ENCODE assay signal across 8 cellular contexts in genomic region chr3:47824541-47825473, GRCh38. TPM values are rescaled to one million over a fixed set of nuclear protein-coding genes. Genes with fewer than 3 reads are reported as not detected.
DNase-seq lines count a peak whose midpoint lies in the region; ATAC-seq and TF ChIP-seq lines count a peak whose summit lies in the region.

No MANE protein-coding gene starts in this region.

- ATAC-seq in GM21447 (IDR thresholded peaks at IDR 0.05; ENCODE audit: unreplicated experiment), result peak; percentile 93
- ATAC-seq in natural killer cell treated with Interleukin-12 subunit alpha and Interleukin-12 subunit beta and Interleukin-15 and Interleukin-18, amount 100 ng/mL, for 72 hours, result peak; percentile 99 to 100

- H3K4me1 ChIP-seq in HUES64 (ENCODE audit: insufficient read depth, low read length), result peaks cover 8% of the 10 kb centered on the region

- no peaks in the 10 kb centered on the region for H3K9me3 ChIP-seq in HUES64 (ENCODE audit: insufficient read depth, low read depth, low read length)

- no peaks in the 10 kb centered on the region for H3K27me3 Mint-ChIP-seq in activated T-helper 1 cell treated with anti-CD3 and anti-CD28 coated beads, Interleukin-12 subunit alpha, Interleukin-12 subunit beta, Interleukin-2, Interleukin-4 antibody, amounts not matched to agents 30 ng/mL and 10 ng/mL and 1 ng/mL, durations not matched to agents 14 hours and 24 hours and 36 hours (ENCODE audit: insufficient read depth)
- H3K27me3 Mint-ChIP-seq in natural killer cell treated with Interleukin-12 subunit alpha and Interleukin-12 subunit beta and Interleukin-15 and Interleukin-18, amount 100 ng/mL, for 72 hours, result no peaks in the 10 kb centered on the region

- peak overlapping the region; percentile 97 for H3K9ac ChIP-seq in HUES64 (ENCODE audit: low read depth, low read length)

- intact Hi-C loops in activated T-helper 1 cell treated with anti-CD3 and anti-CD28 coated beads, Interleukin-12 subunit alpha, Interleukin-12 subunit beta, Interleukin-2, Interleukin-4 antibody, amounts not matched to agents 30 ng/mL and 10 ng/mL and 1 ng/mL, durations not matched to agents 14 hours and 24 hours and 36 hours (cut with micrococcal nuclease), result loop anchor here (1.0 to 5.0 kb wide), 4 partner anchors 22 to 262 kb away; partner anchors contain the start of gene DHX30

- peaks cover 3% of the 10 kb centered on the region for H3K9me3 Mint-ChIP-seq in activated T-helper 1 cell treated with anti-CD3 and anti-CD28 coated beads, Interleukin-12 subunit alpha, Interleukin-12 subunit beta, Interleukin-2, Interleukin-4 antibody, amounts not matched to agents 30 ng/mL and 10 ng/mL and 1 ng/mL, durations not matched to agents 14 hours and 24 hours and 36 hours
- no peaks in the 10 kb centered on the region for H3K9me3 Mint-ChIP-seq in natural killer cell treated with Interleukin-12 subunit alpha and Interleukin-12 subunit beta and Interleukin-15 and Interleukin-18, amount 100 ng/mL, for 72 hours

- H3K27me3 ChIP-seq in HUES64 (ENCODE audit: insufficient read depth, low read length), result no peaks in the 10 kb centered on the region

- 5% methylated on average over 77 of the region's 77 CpGs for WGBS in HUES64

- peak overlapping the region; percentile 86 for H3K27ac ChIP-seq in HUES64 (ENCODE audit: low read depth, low read length)

- H3K4me3 ChIP-seq in HUES64 (ENCODE audit: low read length) (peak overlapping the region; percentile 86), fibroblast of mammary gland (ENCODE audit: control insufficient read depth, low read depth, low read length) (peak overlapping the region; percentile 82)

- H3K36me3 Mint-ChIP-seq in activated T-helper 1 cell treated with anti-CD3 and anti-CD28 coated beads, Interleukin-12 subunit alpha, Interleukin-12 subunit beta, Interleukin-2, Interleukin-4 antibody, amounts not matched to agents 30 ng/mL and 10 ng/mL and 1 ng/mL, durations not matched to agents 14 hours and 24 hours and 36 hours (ENCODE audit: low read depth), result peaks cover 31% of the 10 kb centered on the region
- peaks cover 22% of the 10 kb centered on the region for H3K36me3 Mint-ChIP-seq in natural killer cell treated with Interleukin-12 subunit alpha and Interleukin-12 subunit beta and Interleukin-15 and Interleukin-18, amount 100 ng/mL, for 72 hours

- DNase-seq in DMS153 treated with DMSO at 0.1 percent for 48 hours (lab: John Stamatoyannopoulos, UW; ENCODE audit: unreplicated experiment) (peak; percentile 13), fibroblast of mammary gland (ENCODE audit: low read depth) (peak; percentile 80)
- DNase-seq in activated T-helper 1 cell treated with anti-CD3 and anti-CD28 coated beads, Interleukin-12 subunit alpha, Interleukin-12 subunit beta, Interleukin-2, Interleukin-4 antibody, amounts not matched to agents 30 ng/mL and 10 ng/mL and 1 ng/mL, durations not matched to agents 14 hours and 24 hours and 36 hours (ENCODE audit: low spot score), result peak; percentile 77
- peak; percentile 86 for DNase-seq in natural killer cell treated with Interleukin-12 subunit alpha and Interleukin-12 subunit beta and Interleukin-15 and Interleukin-18, amount 100 ng/mL, for 72 hours (ENCODE audit: low spot score)
- peak; percentile 75 for DNase-seq in stimulated activated naive CD4-positive, alpha-beta T cell treated with Interleukin-2 at 50 U/mL for 16 hours (lab: John Stamatoyannopoulos, UW)

- H3K27ac Mint-ChIP-seq in activated T-helper 1 cell treated with anti-CD3 and anti-CD28 coated beads, Interleukin-12 subunit alpha, Interleukin-12 subunit beta, Interleukin-2, Interleukin-4 antibody, amounts not matched to agents 30 ng/mL and 10 ng/mL and 1 ng/mL, durations not matched to agents 14 hours and 24 hours and 36 hours, result peak overlapping the region; percentile 83
- peak overlapping the region; percentile 68 to 86 for H3K27ac Mint-ChIP-seq in natural killer cell treated with Interleukin-12 subunit alpha and Interleukin-12 subunit beta and Interleukin-15 and Interleukin-18, amount 100 ng/mL, for 72 hours

- no peak for TF ChIP-seq CTCF in fibroblast of mammary gland (conservative IDR thresholded peaks at IDR 0.05; ENCODE audit: control insufficient read depth, insufficient read depth, low read depth, low read length)

- H3K36me3 ChIP-seq in HUES64 (ENCODE audit: insufficient read depth, low read length), result peaks cover 48% of the 10 kb centered on the region

- peak overlapping the region; percentile 95 for H3K4me3 Mint-ChIP-seq in activated T-helper 1 cell treated with anti-CD3 and anti-CD28 coated beads, Interleukin-12 subunit alpha, Interleukin-12 subunit beta, Interleukin-2, Interleukin-4 antibody, amounts not matched to agents 30 ng/mL and 10 ng/mL and 1 ng/mL, durations not matched to agents 14 hours and 24 hours and 36 hours
- peak overlapping the region; percentile 87 for H3K4me3 Mint-ChIP-seq in natural killer cell treated with Interleukin-12 subunit alpha and Interleukin-12 subunit beta and Interleukin-15 and Interleukin-18, amount 100 ng/mL, for 72 hours

- peaks cover 34% of the 10 kb centered on the region for H3K4me1 Mint-ChIP-seq in activated T-helper 1 cell treated with anti-CD3 and anti-CD28 coated beads, Interleukin-12 subunit alpha, Interleukin-12 subunit beta, Interleukin-2, Interleukin-4 antibody, amounts not matched to agents 30 ng/mL and 10 ng/mL and 1 ng/mL, durations not matched to agents 14 hours and 24 hours and 36 hours (ENCODE audit: low read depth)
- peaks cover 20 to 22% of the 10 kb centered on the region in 2 donors for H3K4me1 Mint-ChIP-seq in natural killer cell treated with Interleukin-12 subunit alpha and Interleukin-12 subunit beta and Interleukin-15 and Interleukin-18, amount 100 ng/mL, for 72 hours (ENCODE audit: low read depth in 2 of 2)

TF ChIP-seq in PFSK-1, 5 proteins besides CTCF, POLR2A, EP300 and RAD21:
- TF ChIP-seq POLR2AphosphoS5 (IDR thresholded peaks at IDR 0.05; ENCODE audit: low read depth, low read length), result peak; percentile 67
- TF ChIP-seq REST (IDR thresholded peaks at IDR 0.05; ENCODE audit: insufficient read depth in 1 of 2, low read depth in 2 of 2, low read length in 2 of 2), result no peak
- TF ChIP-seq FOXP2 (optimal IDR thresholded peaks at IDR 0.05; ENCODE audit: borderline replicate concordance, extremely low read depth, extremely low read length, insufficient read depth), result no peak
- peak; percentile 85 for TF ChIP-seq TAF1 (IDR thresholded peaks at IDR 0.05; ENCODE audit: borderline replicate concordance, insufficient read depth, low read length)
- TF ChIP-seq SIN3A (IDR thresholded peaks at IDR 0.05; ENCODE audit: borderline replicate concordance, insufficient read depth, low read length), result no peak

RNA-seq across cellular contexts. Expression of gene DHX30, which starts 21.9 kb away (rescaled TPM):
- polyA plus RNA-seq in HUES64 (2013, experiment 1 of 2), result 67.6 TPM
- polyA plus RNA-seq in HUES64 (2013, experiment 2 of 2), result 66.3 TPM
- 81.3 TPM for polyA plus RNA-seq in PFSK-1 (2012; ENCODE audit: insufficient read length, low read depth)
- 149 and 154 TPM in 2 replicates for total RNA-seq in activated T-helper 1 cell treated with anti-CD3 and anti-CD28 coated beads, Interleukin-12 subunit alpha, Interleukin-12 subunit beta, Interleukin-2, Interleukin-4 antibody, amounts not matched to agents 30 ng/mL and 10 ng/mL and 1 ng/mL, durations not matched to agents 14 hours and 24 hours and 36 hours
- total RNA-seq in natural killer cell treated with Interleukin-12 subunit alpha and Interleukin-12 subunit beta and Interleukin-15 and Interleukin-18, amount 100 ng/mL, for 72 hours, result 100 to 1,000 TPM; 101 to 177 TPM

RNA-seq across cellular contexts. Expression of gene SMARCC1, which starts 43.1 kb away (rescaled TPM):
- polyA plus RNA-seq in HUES64 (2013, experiment 1 of 2), result 135 TPM
- 147 TPM for polyA plus RNA-seq in HUES64 (2013, experiment 2 of 2)
- polyA plus RNA-seq in PFSK-1 (2012; ENCODE audit: insufficient read length, low read depth), result 54.6 TPM
- total RNA-seq in activated T-helper 1 cell treated with anti-CD3 and anti-CD28 coated beads, Interleukin-12 subunit alpha, Interleukin-12 subunit beta, Interleukin-2, Interleukin-4 antibody, amounts not matched to agents 30 ng/mL and 10 ng/mL and 1 ng/mL, durations not matched to agents 14 hours and 24 hours and 36 hours, result 136 and 148 TPM in 2 replicates
- total RNA-seq in natural killer cell treated with Interleukin-12 subunit alpha and Interleukin-12 subunit beta and Interleukin-15 and Interleukin-18, amount 100 ng/mL, for 72 hours, result 100 to 1,000 TPM in 1 of 2 donors, 10 to 100 TPM in 1; 93.8 to 130 TPM

Comparison
In these comparisons a context has a peak if more than half of its experiments do, and no peak if none do; other contexts are left out.
1. Peak in every context shown above with its lines: DNase-seq, ATAC-seq, H3K4me3 ChIP-seq and H3K27ac ChIP-seq.
2. DNase-seq: peak in every context shown above with its lines; median percentile 86 in natural killer cell treated with Interleukin-12 subunit alpha and Interleukin-12 subunit beta and Interleukin-15 and Interleukin-18, amount 100 ng/mL, for 72 hours; 80 in fibroblast of mammary gland; 77 in activated T-helper 1 cell treated with anti-CD3 and anti-CD28 coated beads, Interleukin-12 subunit alpha, Interleukin-12 subunit beta, Interleukin-2, Interleukin-4 antibody, amounts not matched to agents 30 ng/mL and 10 ng/mL and 1 ng/mL, durations not matched to agents 14 hours and 24 hours and 36 hours; 75 in stimulated activated naive CD4-positive, alpha-beta T cell treated with Interleukin-2 at 50 U/mL for 16 hours; 13 in DMS153 treated with DMSO at 0.1 percent for 48 hours.